8 cellular contexts compared by ENCODE assay signal in the genomic region with DNA sequence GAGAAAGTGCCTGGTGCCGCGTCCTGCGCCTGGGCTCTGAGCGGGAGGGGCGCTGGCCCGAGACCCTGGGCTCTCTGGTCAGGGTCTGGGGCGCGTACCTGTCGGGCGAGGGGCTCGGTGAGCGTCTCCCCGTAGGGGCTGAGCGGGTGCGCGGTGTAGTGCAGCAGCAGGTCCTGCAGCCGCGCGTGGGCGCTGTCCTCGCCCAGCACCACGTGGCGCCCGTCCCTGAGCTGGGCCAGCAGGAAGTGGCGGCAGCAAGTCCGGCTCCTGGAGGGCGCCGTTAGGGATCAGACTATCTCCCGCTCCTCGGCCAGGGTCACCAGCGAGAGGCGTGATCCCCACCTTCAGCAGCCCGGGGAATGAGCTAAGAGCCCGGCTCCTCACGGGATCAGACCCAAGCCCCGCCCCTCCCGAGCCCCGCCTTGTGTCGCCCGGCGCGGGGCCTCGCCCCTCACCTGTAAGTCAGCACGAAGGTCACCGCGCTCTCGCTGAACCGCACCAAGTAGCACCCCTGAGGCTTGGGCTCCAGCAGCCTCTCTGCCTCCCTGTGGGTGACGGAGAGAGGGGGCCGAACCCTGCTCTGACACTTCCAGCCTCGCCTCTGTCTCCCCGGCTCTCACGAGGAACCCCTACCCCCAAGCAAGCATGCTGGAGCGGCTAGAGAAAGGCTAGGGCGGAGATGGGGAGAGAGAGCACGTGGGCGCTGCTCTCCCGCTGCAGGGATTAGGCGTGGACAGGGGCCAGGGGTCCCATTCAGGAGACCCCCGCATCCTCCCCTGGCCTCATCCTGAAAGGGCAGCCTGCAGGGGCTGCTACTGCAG. TPM values are rescaled to one million over a fixed set of nuclear protein-coding genes. Genes with fewer than 3 reads are reported as not detected.
A peak's percentile ranks its signal among the peaks of the same experiment; 100 is the strongest.
DNase-seq lines count a peak whose midpoint lies in the region; ATAC-seq and TF ChIP-seq lines count a peak whose summit lies in the region.

No MANE protein-coding gene starts in this region.

- H3K4me1 Mint-ChIP-seq in activated CD8-positive, alpha-beta T cell treated with anti-CD3 and anti-CD28 coated beads for 36 hours (ENCODE audit: low read depth) = peaks cover 58% of the 10 kb centered on the region

- no peaks in the 10 kb centered on the region for H3K9me3 ChIP-seq in effector memory CD4-positive, alpha-beta T cell (ENCODE audit: control insufficient read depth, low read length)

- CTCF ChIA-PET in activated CD8-positive, alpha-beta T cell treated with anti-CD3 and anti-CD28 coated beads for 36 hours (lab: Charles Lee) = interaction anchor here (0.7 to 12.8 kb wide), 11 partner anchors 9 to 88 kb away, joined by 3 to 121 read pairs (median 5); partner anchors contain the start of genes INSRR and NTRK1

- H3K4me3 ChIP-seq in effector memory CD4-positive, alpha-beta T cell (ENCODE audit: insufficient read depth, low read depth, low read length, poor library complexity, severe bottlenecking) = peak overlapping the region; percentile 55
- H3K4me3 ChIP-seq in mesendoderm (ENCODE audit: low read length) = no peak overlapping the region

- H3K9me3 Mint-ChIP-seq in activated CD8-positive, alpha-beta T cell treated with anti-CD3 and anti-CD28 coated beads for 36 hours = no peaks in the 10 kb centered on the region

- H3K79me1 ChIP-seq in mesendoderm (ENCODE audit: low read length) = no peaks in the 10 kb centered on the region

- peak; percentile 44 for DNase-seq in NCI-H1105 (lab: John Stamatoyannopoulos, UW)
- peak; percentile 85 for DNase-seq in activated CD8-positive, alpha-beta T cell treated with anti-CD3 and anti-CD28 coated beads for 36 hours
- peak; percentile 73 to 75 (median 75) for DNase-seq in effector memory CD4-positive, alpha-beta T cell
- peak; percentile 89 for DNase-seq in mesendoderm
- DNase-seq in stimulated activated CD8-positive, alpha-beta memory T cell treated with anti-CD3 and anti-CD28 coated beads, Interleukin-12 subunit alpha, Interleukin-12 subunit beta, amount 100 ng/mL, for 4 hours (ENCODE audit: low read depth) = peak; percentile 69
- no peak for DNase-seq in middle frontal gyrus (ENCODE audit: extremely low spot score, low spot score)
- no peak for DNase-seq in NCI-H2196 (lab: John Stamatoyannopoulos, UW; ENCODE audit: unreplicated experiment)

- no peak overlapping the region for H4K8ac ChIP-seq in mesendoderm (ENCODE audit: low read depth, low read length)

- intact Hi-C loops in activated CD8-positive, alpha-beta T cell treated with anti-CD3 and anti-CD28 coated beads for 36 hours (cut with micrococcal nuclease) = loop anchor here (5.0 kb wide), 1 partner anchor 87 kb away; the partner anchor contains the start of genes ISG20L2 and METTL25B

- no peak overlapping the region for H2BK15ac ChIP-seq in mesendoderm (replicated peaks; ENCODE audit: low read depth)

- H3K27me3 ChIP-seq in effector memory CD4-positive, alpha-beta T cell (replicated peaks; ENCODE audit: control insufficient read depth, insufficient read depth, low read length, poor library complexity, severe bottlenecking) = no peaks in the 10 kb centered on the region
- no peaks in the 10 kb centered on the region for H3K27me3 ChIP-seq in mesendoderm (ENCODE audit: insufficient read depth, low read length, poor library complexity)

- H3K36me3 Mint-ChIP-seq in activated CD8-positive, alpha-beta T cell treated with anti-CD3 and anti-CD28 coated beads for 36 hours (ENCODE audit: low read depth) = peaks cover 77% of the 10 kb centered on the region

- peak overlapping the region; percentile 65 for H3K9ac ChIP-seq in mesendoderm (ENCODE audit: low read length)

- H2AK5ac ChIP-seq in mesendoderm (ENCODE audit: low read length) = no peak overlapping the region

- H3K56ac ChIP-seq in mesendoderm (ENCODE audit: low read length) = peak overlapping the region; percentile 89

- H3K36me3 ChIP-seq in effector memory CD4-positive, alpha-beta T cell (ENCODE audit: control insufficient read depth, insufficient read depth, low read length) = peaks cover 22% of the 10 kb centered on the region
- H3K36me3 ChIP-seq in mesendoderm (ENCODE audit: control insufficient read depth, insufficient read depth, low read length) = no peaks in the 10 kb centered on the region

- no peaks in the 10 kb centered on the region for H3K27me3 Mint-ChIP-seq in activated CD8-positive, alpha-beta T cell treated with anti-CD3 and anti-CD28 coated beads for 36 hours

- H3K27ac ChIP-seq in effector memory CD4-positive, alpha-beta T cell (ENCODE audit: insufficient read depth, low read length, poor library complexity, severe bottlenecking) = peak overlapping the region; percentile 99
- H3K27ac ChIP-seq in mesendoderm (ENCODE audit: low read depth, low read length) = no peak overlapping the region

- no peak overlapping the region for H4K5ac ChIP-seq in mesendoderm (ENCODE audit: low read length)

- ATAC-seq in activated CD8-positive, alpha-beta T cell treated with anti-CD3 and anti-CD28 coated beads for 36 hours = peak; percentile 34

- H3K79me2 ChIP-seq in mesendoderm (ENCODE audit: control insufficient read depth, insufficient read depth, low read length) = no peaks in the 10 kb centered on the region

- H3K18ac ChIP-seq in mesendoderm (ENCODE audit: low read length) = peak overlapping the region; percentile 47

- WGBS in mesendoderm (ENCODE audit: extremely low coverage, insufficient coverage, low lambda C conversion rate) = no CpG with 5 or more reads among the region's 60 CpGs

- peak; percentile 61 for TF ChIP-seq CTCF in GM12872 (IDR thresholded peaks at IDR 0.05; ENCODE audit: insufficient read depth, low read depth, low read length)
- peak; percentile 44 for TF ChIP-seq CTCF in activated CD8-positive, alpha-beta T cell treated with anti-CD3 and anti-CD28 coated beads for 36 hours (IDR thresholded peaks at IDR 0.05)

- H2BK5ac ChIP-seq in mesendoderm (ENCODE audit: low read length) = no peak overlapping the region

- peak overlapping the region; percentile 94 for H3K4me3 Mint-ChIP-seq in activated CD8-positive, alpha-beta T cell treated with anti-CD3 and anti-CD28 coated beads for 36 hours

- POLR2A ChIA-PET in activated CD8-positive, alpha-beta T cell treated with anti-CD3 and anti-CD28 coated beads for 36 hours (lab: Charles Lee) = interaction anchor here (0.7 to 3.3 kb wide), 5 partner anchors 10 to 46 kb away, joined by 3 to 21 read pairs (median 4); partner anchors contain the start of gene NTRK1

- H2BK120ac ChIP-seq in mesendoderm (ENCODE audit: low read depth, low read length) = no peak overlapping the region

- peak overlapping the region; percentile 40 for H3K4me2 ChIP-seq in mesendoderm (ENCODE audit: low read length)

- peak overlapping the region; percentile 71 for H3K4ac ChIP-seq in mesendoderm (ENCODE audit: low read depth, low read length)

- H3K27ac Mint-ChIP-seq in activated CD8-positive, alpha-beta T cell treated with anti-CD3 and anti-CD28 coated beads for 36 hours = peak overlapping the region; percentile 99

- H3K23ac ChIP-seq in mesendoderm (ENCODE audit: low read length) = peak overlapping the region; percentile 59

- peaks cover 50% of the 10 kb centered on the region for H3K4me1 ChIP-seq in effector memory CD4-positive, alpha-beta T cell (ENCODE audit: control insufficient read depth, insufficient read depth, low read length, poor library complexity, severe bottlenecking)
- H3K4me1 ChIP-seq in mesendoderm (ENCODE audit: control insufficient read depth, low read depth, low read length) = peaks cover 2% of the 10 kb centered on the region

RNA-seq across cellular contexts. Expression of gene SH2D2A, which starts 2.7 kb away (rescaled TPM):
- 100 to 1,000 TPM; 297 to 315 TPM for total RNA-seq in activated CD8-positive, alpha-beta T cell treated with anti-CD3 and anti-CD28 coated beads for 36 hours
- 6.7 TPM for polyA plus RNA-seq in mesendoderm (2013, experiment 1 of 2)
- polyA plus RNA-seq in mesendoderm (2013, experiment 2 of 2) = 6.1 TPM

RNA-seq across cellular contexts. Expression of gene INSRR, which starts 45.0 kb away (rescaled TPM):
- total RNA-seq in activated CD8-positive, alpha-beta T cell treated with anti-CD3 and anti-CD28 coated beads for 36 hours = under 1 TPM; 0.47 to 0.54 TPM
- polyA plus RNA-seq in mesendoderm (2013, experiment 1 of 2) = not detected
- polyA plus RNA-seq in mesendoderm (2013, experiment 2 of 2) = under 0.01 TPM

RNA-seq across cellular contexts. Expression of gene PRCC, which starts 46.6 kb away (rescaled TPM):
- 10 to 100 TPM; 69.8 to 70.6 TPM for total RNA-seq in activated CD8-positive, alpha-beta T cell treated with anti-CD3 and anti-CD28 coated beads for 36 hours
- polyA plus RNA-seq in mesendoderm (2013, experiment 1 of 2) = 153 TPM
- 139 TPM for polyA plus RNA-seq in mesendoderm (2013, experiment 2 of 2)

RNA-seq across cellular contexts. Expression of gene NTRK1, which starts 46.7 kb away (rescaled TPM):
- 10 to 100 TPM; 23.5 to 25.9 TPM for total RNA-seq in activated CD8-positive, alpha-beta T cell treated with anti-CD3 and anti-CD28 coated beads for 36 hours
- 0.04 TPM for polyA plus RNA-seq in mesendoderm (2013, experiment 1 of 2)
- polyA plus RNA-seq in mesendoderm (2013, experiment 2 of 2) = 0.03 TPM

Comparison
In these comparisons a context has a peak if more than half of its experiments do, and no peak if none do; other contexts are left out.
1. DNase-seq: peak in NCI-H1105 (single experiment), activated CD8-positive, alpha-beta T cell treated with anti-CD3 and anti-CD28 coated beads for 36 hours (single experiment), effector memory CD4-positive, alpha-beta T cell (3 of 3), mesendoderm (single experiment) and stimulated activated CD8-positive, alpha-beta memory T cell treated with anti-CD3 and anti-CD28 coated beads, Interleukin-12 subunit alpha, Interleukin-12 subunit beta, amount 100 ng/mL, for 4 hours (single experiment); none in middle frontal gyrus (single experiment) and NCI-H2196 (single experiment).